In the genomic region with DNA sequence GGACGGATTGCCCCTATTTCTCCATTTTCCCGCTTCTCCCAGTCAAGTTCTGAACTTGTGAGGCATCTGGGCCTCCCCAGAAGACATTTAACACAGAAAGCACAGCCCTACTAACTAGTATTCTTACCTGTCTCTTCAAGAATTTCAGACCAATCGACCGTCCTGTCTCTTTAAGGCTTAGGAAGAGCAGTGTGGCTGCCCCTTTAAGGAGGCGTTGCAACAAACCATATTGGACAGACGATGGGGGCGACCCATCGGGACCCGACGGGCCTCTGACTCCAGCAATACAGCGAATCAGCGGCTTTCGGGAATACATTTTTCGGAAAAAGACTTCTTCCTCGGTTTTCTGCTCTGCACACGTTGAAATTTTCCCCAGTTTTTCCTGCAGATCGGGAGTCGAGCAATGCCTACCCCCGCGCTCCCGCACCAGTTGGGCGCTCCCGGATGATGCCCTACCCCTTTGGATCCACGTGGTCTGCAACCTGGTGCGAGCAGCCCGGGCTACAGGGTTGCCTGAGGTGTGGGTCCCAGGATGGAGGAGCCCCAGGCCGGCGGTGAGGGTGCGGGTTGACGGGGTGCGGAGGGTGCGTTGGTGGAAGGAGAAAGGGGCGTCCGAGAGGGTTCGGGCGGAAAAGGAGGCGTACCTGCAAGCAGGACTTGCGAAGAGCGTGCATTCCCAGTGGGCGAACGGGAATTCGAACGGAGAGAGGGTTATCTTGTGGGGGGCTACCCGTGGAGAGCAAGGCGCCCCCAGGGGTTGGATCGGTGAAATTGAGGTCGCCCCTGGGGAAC, we compare ENCODE assay signal across 8 cellular contexts. TPM values are rescaled to one million over a fixed set of nuclear protein-coding genes. Genes with fewer than 3 reads are reported as not detected.
DNase-seq lines count a peak whose midpoint lies in the region; ATAC-seq and TF ChIP-seq lines count a peak whose summit lies in the region.

A gene with protein sequence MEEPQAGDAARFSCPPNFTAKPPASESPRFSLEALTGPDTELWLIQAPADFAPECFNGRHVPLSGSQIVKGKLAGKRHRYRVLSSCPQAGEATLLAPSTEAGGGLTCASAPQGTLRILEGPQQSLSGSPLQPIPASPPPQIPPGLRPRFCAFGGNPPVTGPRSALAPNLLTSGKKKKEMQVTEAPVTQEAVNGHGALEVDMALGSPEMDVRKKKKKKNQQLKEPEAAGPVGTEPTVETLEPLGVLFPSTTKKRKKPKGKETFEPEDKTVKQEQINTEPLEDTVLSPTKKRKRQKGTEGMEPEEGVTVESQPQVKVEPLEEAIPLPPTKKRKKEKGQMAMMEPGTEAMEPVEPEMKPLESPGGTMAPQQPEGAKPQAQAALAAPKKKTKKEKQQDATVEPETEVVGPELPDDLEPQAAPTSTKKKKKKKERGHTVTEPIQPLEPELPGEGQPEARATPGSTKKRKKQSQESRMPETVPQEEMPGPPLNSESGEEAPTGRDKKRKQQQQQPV (plus strand): TSS at position 480 of the 792 bp plus-strand sequence. CDS start 53 bp downstream, at position 533.

- H3K27ac ChIP-seq in dorsolateral prefrontal cortex (peak within 1 kb of the TSS; percentile 57 to 98 (median 90)), right lobe of liver (peak within 1 kb of the TSS; percentile 93 to 97 (median 96))

- H3K9me3 ChIP-seq in right lobe of liver, result no peaks in the 10 kb centered on the region

- H3K4me3 ChIP-seq in dorsolateral prefrontal cortex, result peak within 1 kb of the TSS; percentile 59 to 98 (median 83)
- H3K4me3 ChIP-seq in right lobe of liver, result peak within 1 kb of the TSS; percentile 66 to 87 (median 71)

- peak within 1 kb of the TSS; percentile 84 for H3K4me3 Mint-ChIP-seq in activated CD4-positive, alpha-beta memory T cell treated with anti-CD3 and anti-CD28 coated beads, Interleukin-2, amount 10 ng/mL, durations not matched to agents 7 days and 5 days

- peaks cover 24% of the 10 kb centered on the region for H3K27me3 Mint-ChIP-seq in activated CD4-positive, alpha-beta memory T cell treated with anti-CD3 and anti-CD28 coated beads, Interleukin-2, amount 10 ng/mL, durations not matched to agents 7 days and 5 days

- peaks cover 0 to 13% (median 6%) of the 10 kb centered on the region in 4 donors for H3K4me1 ChIP-seq in right lobe of liver

- TF ChIP-seq CTCF in dorsolateral prefrontal cortex (IDR thresholded peaks at IDR 0.05 in 54 of 56, conservative IDR thresholded peaks at IDR 0.05 in 2 of 56; ENCODE audit: low read depth in 1 of 56, partially characterized antibody in 56 of 56) (peak in 3 of 56 donors; percentile 17 to 34 (median 30)), right lobe of liver (IDR thresholded peaks at IDR 0.05) (peak in 1 of 4 donors; percentile 33)

- H3K4me1 Mint-ChIP-seq in activated CD4-positive, alpha-beta memory T cell treated with anti-CD3 and anti-CD28 coated beads, Interleukin-2, amount 10 ng/mL, durations not matched to agents 7 days and 5 days, result peaks cover 46% of the 10 kb centered on the region

- TF ChIP-seq POLR2A in right lobe of liver (IDR thresholded peaks at IDR 0.05), result peak; percentile 38

- CTCF ChIA-PET in activated CD4-positive, alpha-beta memory T cell treated with anti-CD3 and anti-CD28 coated beads, Interleukin-2, amount 10 ng/mL, durations not matched to agents 7 days and 5 days (lab: Charles Lee), result interaction anchor here (1.0 to 1.9 kb wide), 4 partner anchors 33 to 311 kb away, joined by 5 to 12 read pairs (median 6); no protein-coding TSS in a partner anchor

- peak; percentile 70 for ATAC-seq in GM19372 (IDR thresholded peaks at IDR 0.05; ENCODE audit: low read depth, unreplicated experiment)
- ATAC-seq in HG03565 (IDR thresholded peaks at IDR 0.05; ENCODE audit: unreplicated experiment), result peak; percentile 59
- ATAC-seq in right lobe of liver, result peak; percentile 60 to 79 (median 72)

- H3K27ac Mint-ChIP-seq in activated CD4-positive, alpha-beta memory T cell treated with anti-CD3 and anti-CD28 coated beads, Interleukin-2, amount 10 ng/mL, durations not matched to agents 7 days and 5 days, result peak within 1 kb of the TSS; percentile 79

- intact Hi-C loops in dorsolateral prefrontal cortex (cut with DNase I), result loop anchor here in 1 of 2 donors (5.0 kb wide), 1 partner anchor 34 kb away; the partner anchor contains the start of gene ERCC2
- intact Hi-C loops in right lobe of liver (cut with DNase I), result no loop called here

- 0% methylated on average over 44 of the region's 47 CpGs for WGBS in right lobe of liver (ENCODE audit: insufficient coverage, low coverage, low lambda C conversion rate, missing lambda C conversion rate)

- no peaks in the 10 kb centered on the region for H3K36me3 ChIP-seq in right lobe of liver

- H3K27me3 ChIP-seq in dorsolateral prefrontal cortex (peaks cover 0 to 27% (median 9%) of the 10 kb centered on the region in 45 donors), right lobe of liver (no peaks in the 10 kb centered on the region)

- no peaks in the 10 kb centered on the region for H3K9me3 Mint-ChIP-seq in activated CD4-positive, alpha-beta memory T cell treated with anti-CD3 and anti-CD28 coated beads, Interleukin-2, amount 10 ng/mL, durations not matched to agents 7 days and 5 days

- DNase-seq in CD1c-positive myeloid dendritic cell (ENCODE audit: extremely low spot score), result peak; percentile 72
- DNase-seq in NCI-H774 (lab: John Stamatoyannopoulos, UW), result peak; percentile 74
- peak; percentile 82 for DNase-seq in activated CD4-positive, alpha-beta memory T cell treated with anti-CD3 and anti-CD28 coated beads, Interleukin-2, amount 10 ng/mL, durations not matched to agents 7 days and 5 days
- peak; percentile 63 to 88 (median 82) for DNase-seq in dorsolateral prefrontal cortex
- peak; percentile 80 to 86 (median 83) for DNase-seq in right lobe of liver
- peak; percentile 85 for DNase-seq in stimulated activated CD4-positive, alpha-beta T cell treated with anti-CD3 and anti-CD28 coated beads, Interleukin-4, amount 100 ng/mL, for 24 hours

- H3K36me3 Mint-ChIP-seq in activated CD4-positive, alpha-beta memory T cell treated with anti-CD3 and anti-CD28 coated beads, Interleukin-2, amount 10 ng/mL, durations not matched to agents 7 days and 5 days (ENCODE audit: low read depth), result peaks cover 2% of the 10 kb centered on the region

- POLR2A ChIA-PET in activated CD4-positive, alpha-beta memory T cell treated with anti-CD3 and anti-CD28 coated beads, Interleukin-2, amount 10 ng/mL, durations not matched to agents 7 days and 5 days (lab: Charles Lee), result interaction anchor here (0.6 to 1.2 kb wide), 6 partner anchors 15 to 72 kb away, joined by 3 to 6 read pairs (median 3); partner anchors contain the start of gene ERCC1

RNA-seq across cellular contexts. Expression of the gene that starts here (rescaled TPM):
- 1 to 10 TPM; 3.6 to 3.8 TPM for total RNA-seq in activated CD4-positive, alpha-beta memory T cell treated with anti-CD3 and anti-CD28 coated beads, Interleukin-2, amount 10 ng/mL, durations not matched to agents 7 days and 5 days
- total RNA-seq in dorsolateral prefrontal cortex (10 to 100 TPM in 2 of 120 experiments, 1 to 10 TPM in 118; 2.4 to 10.7 (median 5.3) TPM), right lobe of liver (1 to 10 TPM; 1.3 to 4.5 (median 3.2) TPM)

Comparison
In these comparisons a context has a peak if more than half of its experiments do, and no peak if none do; other contexts are left out.
1. Peak in every context shown above with its lines: DNase-seq, ATAC-seq, H3K4me3 ChIP-seq and H3K27ac ChIP-seq.